Comparison of ENCODE assay signal across 14 cellular contexts in genomic region chr16:79298476-79299153, GRCh38.
"Had no signal": no experiment of that assay in that cellular context is flagged by ENCODE, and none has a peak within 500 bp of the region (broad histone marks: within the 10 kb centered on the region; RNA-seq: fewer than 3 reads in every experiment).

No MANE protein-coding gene starts in this region.

- H3K4me3 Mint-ChIP-seq: activated naive CD8-positive, alpha-beta T cell treated with anti-CD3 and anti-CD28 coated beads, Interleukin-2, amount 10 ng/mL, durations not matched to agents 7 days and 5 days; mesothelial cell of epicardium; T-helper 17 cell had no signal

- ATAC-seq: stimulated activated naive CD8-positive, alpha-beta T cell treated with anti-CD3 and anti-CD28 coated beads, Interleukin-15, Interleukin-2, amounts not matched to agents 100 U/mL and 50 U/mL, for 24 hours; T-helper 17 cell had no signal

- H3K36me3 Mint-ChIP-seq: mesothelial cell of epicardium had no signal

- H3K27me3 ChIP-seq: suprapubic skin had no signal

- H3K36me3 ChIP-seq: suprapubic skin had no signal

- DNase-seq: activated CD4-positive, alpha-beta T cell treated with anti-CD3 and anti-CD28 coated beads, Interleukin-2, amount 50 U/mL, for 4 hours; activated CD4-positive, CD25-positive, alpha-beta regulatory T cell; activated gamma-delta T cell treated with Interleukin-2 at 50 U/mL for 16 hours; activated naive CD8-positive, alpha-beta T cell treated with anti-CD3 and anti-CD28 coated beads, Interleukin-2, amount 10 ng/mL, durations not matched to agents 7 days and 5 days; activated T-cell treated with anti-CD3 and anti-CD28 coated beads, Interleukin-2, amount 50 U/mL, for 48 hours; anterior cingulate cortex; kidney glomerular epithelial cell; occipital lobe; stimulated activated CD4-positive, alpha-beta T cell treated with anti-CD3 and anti-CD28 coated beads, Interleukin-4, amount 100 ng/mL, for 1 hour; stimulated activated CD8-positive, alpha-beta memory T cell treated with anti-CD3 and anti-CD28 coated beads, Interleukin-4, amount 100 ng/mL, for 48 hours; stimulated activated naive CD8-positive, alpha-beta T cell treated with anti-CD3 and anti-CD28 coated beads, Interleukin-15, Interleukin-2, amounts not matched to agents 100 U/mL and 50 U/mL, for 24 hours; T-helper 17 cell had no signal

- H3K9me3 Mint-ChIP-seq: mesothelial cell of epicardium had no signal

- H3K27me3 Mint-ChIP-seq: T-helper 17 cell had no signal

- H3K4me1 ChIP-seq: suprapubic skin had no signal

- H3K9me3 ChIP-seq: suprapubic skin had no signal

- H3K27ac Mint-ChIP-seq: activated naive CD8-positive, alpha-beta T cell treated with anti-CD3 and anti-CD28 coated beads, Interleukin-2, amount 10 ng/mL, durations not matched to agents 7 days and 5 days; mesothelial cell of epicardium had no signal

- H3K27ac ChIP-seq: suprapubic skin had no signal

- H3K4me3 ChIP-seq: suprapubic skin had no signal
